In the genomic region with DNA sequence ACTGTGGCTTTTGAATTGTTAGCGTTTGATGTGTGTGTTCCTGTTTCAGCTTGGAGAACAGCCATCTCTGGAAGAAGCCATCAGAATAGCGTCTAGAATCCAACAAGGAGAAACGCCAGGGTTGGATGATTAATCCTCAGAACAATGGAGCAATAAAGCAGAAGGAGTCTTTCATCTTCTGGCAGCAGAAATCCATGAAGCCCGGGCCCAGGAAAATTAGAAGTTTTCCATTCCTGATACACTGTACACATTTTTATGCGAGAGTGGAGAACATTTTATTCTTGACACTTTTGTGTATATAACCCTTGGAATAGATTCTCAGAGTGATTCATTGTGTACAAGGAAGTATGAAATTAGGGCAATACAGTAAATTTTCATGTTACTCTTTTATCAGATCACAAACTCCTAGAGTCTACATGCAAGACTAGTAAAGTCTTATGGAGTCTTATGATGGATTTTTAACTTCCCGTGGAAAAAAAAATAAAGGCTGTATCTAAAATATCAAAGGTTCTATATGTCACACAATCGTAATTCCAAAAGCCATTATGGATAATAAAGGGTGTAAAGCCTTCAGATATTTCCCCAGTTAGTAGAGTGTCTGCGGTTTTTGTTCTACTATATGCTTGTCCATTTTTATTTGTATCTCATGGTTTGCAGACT, we compare ENCODE assay signal across 11 cellular contexts. TPM values are rescaled to one million over a fixed set of nuclear protein-coding genes. Genes with fewer than 3 reads are reported as not detected.
DNase-seq lines count a peak whose midpoint lies in the region; ATAC-seq and TF ChIP-seq lines count a peak whose summit lies in the region.
"Had no signal": no experiment of that assay in that cellular context is flagged by ENCODE, and none has a peak within 500 bp of the region (broad histone marks: within the 10 kb centered on the region; RNA-seq: fewer than 3 reads in every experiment).

No MANE protein-coding gene starts in this region.

- no peaks in the 10 kb centered on the region for H3F3A ChIP-seq in PC-3 (ENCODE audit: low read length, unreplicated experiment)

- no peaks in the 10 kb centered on the region for H3K9me3 Mint-ChIP-seq in osteocyte (ENCODE audit: unreplicated experiment)
- H3K9me3 Mint-ChIP-seq: CD8-positive, alpha-beta T cell; neural crest cell had no signal

- no peaks in the 10 kb centered on the region for H3K9me2 ChIP-seq in PC-3 (replicated peaks; ENCODE audit: low read length)

- CTCF ChIA-PET in AG04450 (lab: Charles Lee) (interaction anchor here (0.6 to 1.0 kb wide), 3 partner anchors 11 to 1191 kb away, joined by 3 to 4 read pairs (median 3); no protein-coding TSS in a partner anchor), PC-3 (lab: Charles Lee) (interaction anchor here (0.6 kb wide), 1 partner anchor 85 kb away, joined by 3 read pairs; no protein-coding TSS in a partner anchor)

- H3K4me2 ChIP-seq in PC-3 (ENCODE audit: low read length), result peak overlapping the region; percentile 61

- H3K27me3 Mint-ChIP-seq in osteocyte (ENCODE audit: unreplicated experiment), result no peaks in the 10 kb centered on the region

- H3K9me3 ChIP-seq in AG04450 (ENCODE audit: control insufficient read depth, insufficient read depth, low read length) (no peaks in the 10 kb centered on the region), PC-3 (ENCODE audit: low read length) (no peaks in the 10 kb centered on the region), esophagus squamous epithelium (no peaks in the 10 kb centered on the region)

- 14 to 26% methylated on average over 8 of the region's 8 CpGs for WGBS in esophagus squamous epithelium, 2 donors

- TF ChIP-seq CTCF in AG04450 (IDR thresholded peaks at IDR 0.05; ENCODE audit: low read depth, low read length) (no peak), PC-3 (conservative IDR thresholded peaks at IDR 0.05; ENCODE audit: low read depth, low read length) (no peak), esophagus squamous epithelium (IDR thresholded peaks at IDR 0.05) (no peak), osteocyte (IDR thresholded peaks at IDR 0.05) (no peak)

- peaks cover 2% of the 10 kb centered on the region for H3K36me3 Mint-ChIP-seq in osteocyte (ENCODE audit: unreplicated experiment)

- no peaks in the 10 kb centered on the region for H4K20me1 ChIP-seq in PC-3 (ENCODE audit: low read length)

- H3K27me3 ChIP-seq in AG04450 (ENCODE audit: control insufficient read depth, insufficient read depth, low read length) (no peaks in the 10 kb centered on the region), PC-3 (ENCODE audit: low read length) (no peaks in the 10 kb centered on the region), esophagus squamous epithelium (no peaks in the 10 kb centered on the region)

- H3K4me1 Mint-ChIP-seq in osteocyte (ENCODE audit: unreplicated experiment), result peaks cover 70% of the 10 kb centered on the region

- DNase-seq in AG04450 (ENCODE audit: low read depth, low spot score) (peak; percentile 13), PC-3 (peak; percentile 74), esophagus squamous epithelium (lab: John Stamatoyannopoulos, UW) (no peak), osteocyte (ENCODE audit: extremely low spot score, unreplicated experiment) (no peak), SK-N-DZ (ENCODE audit: low spot score) (no peak), DMS114 treated with DMSO at 0.1 percent for 48 hours (lab: John Stamatoyannopoulos, UW; ENCODE audit: unreplicated experiment) (no peak)
- DNase-seq: CD8-positive, alpha-beta T cell; RPMI8226 had no signal

- peak overlapping the region; percentile 93 for H3K27ac Mint-ChIP-seq in osteocyte (ENCODE audit: unreplicated experiment)
- H3K27ac Mint-ChIP-seq: CD8-positive, alpha-beta T cell had no signal

- H3K4me3 Mint-ChIP-seq in osteocyte (ENCODE audit: unreplicated experiment), result peak overlapping the region; percentile 61
- H3K4me3 Mint-ChIP-seq: CD8-positive, alpha-beta T cell; neural crest cell had no signal

- POLR2A ChIA-PET in AG04450 (lab: Yijun Ruan, JAX) (no interaction called here), PC-3 (lab: Charles Lee; ENCODE audit: unreplicated experiment) (no interaction called here)

- intact Hi-C loops in PC-3 (cut with micrococcal nuclease) (loop anchor here (1.0 kb wide), 2 partner anchors 39 to 86 kb away; no protein-coding TSS in a partner anchor), esophagus squamous epithelium (cut with DNase I) (no loop called here)

- peak overlapping the region; percentile 43 for H3K9ac ChIP-seq in PC-3 (ENCODE audit: low read length)

- no TSS peak for BruUV-seq in PC-3 (replicated peaks; lab: Mats Ljungman, UMichigan)

- peaks cover 6% of the 10 kb centered on the region; the same call in 1 of the 2 replicates for H3K36me3 ChIP-seq in PC-3 (ENCODE audit: low read depth, low read length)
- peaks cover 0 to 24% (median 0%) of the 10 kb centered on the region in 3 donors for H3K36me3 ChIP-seq in esophagus squamous epithelium

- H3K27ac ChIP-seq in AG04450 (ENCODE audit: low read depth, low read length) (peak overlapping the region; percentile 66), PC-3 (ENCODE audit: low read length) (peak overlapping the region; percentile 79), esophagus squamous epithelium (peak overlapping the region; percentile 54 to 88 (median 79))

- peaks cover 36% of the 10 kb centered on the region for H3K4me1 ChIP-seq in PC-3 (ENCODE audit: insufficient read depth, low read length)
- H3K4me1 ChIP-seq in esophagus squamous epithelium, result peaks cover 26 to 60% (median 30%) of the 10 kb centered on the region in 3 donors

- H2AFZ ChIP-seq in PC-3 (ENCODE audit: low read length), result peak overlapping the region; percentile 14

- ATAC-seq in PC-3 (peak; percentile 83), HG03095 (IDR thresholded peaks at IDR 0.05; ENCODE audit: unreplicated experiment) (no peak), HG03439 (IDR thresholded peaks at IDR 0.05; ENCODE audit: unreplicated experiment) (no peak)
- ATAC-seq: CD8-positive, alpha-beta T cell had no signal

- TF ChIP-seq POLR2A in esophagus squamous epithelium (IDR thresholded peaks at IDR 0.05), result no peak

- no peak overlapping the region for H3K4me3 ChIP-seq in AG04450 (ENCODE audit: low read depth, low read length)
- H3K4me3 ChIP-seq in PC-3 (ENCODE audit: low read length), result peak overlapping the region; percentile 1; the same call in 1 of the 2 replicates
- H3K4me3 ChIP-seq in esophagus squamous epithelium, result no peak overlapping the region

- no peaks in the 10 kb centered on the region for H3K79me2 ChIP-seq in PC-3 (ENCODE audit: low read length)

RNA-seq across cellular contexts. Expression of gene WEE1, which starts 45.9 kb away (rescaled TPM):
- 27.2 and 44.8 TPM in 2 replicates for polyA plus RNA-seq in AG04450 (2011; rRNA removed)
- polyA minus RNA-seq in AG04450 (2011; rRNA and poly(A)+ RNA removed), result 13.4 and 20.3 TPM in 2 replicates
- total RNA-seq in PC-3 (2014; rRNA removed) (45.1 and 46.9 TPM in 2 replicates), esophagus squamous epithelium (10 to 100 TPM; 20.1 to 38.7 (median 36.5) TPM), osteocyte (77.8 and 111 TPM in 2 replicates)
- polyA plus RNA-seq in SK-N-DZ (2014; cell fraction: cytosol; rRNA removed), result 86.8 and 89.8 TPM in 2 replicates
- polyA plus RNA-seq in SK-N-DZ (2014; cell fraction: nucleus; rRNA removed), result 122 and 157 TPM in 2 replicates

Comparison
In these comparisons a context has a peak if more than half of its experiments do, and no peak if none do; other contexts are left out.
1. DNase-seq: peak in AG04450 (single experiment) and PC-3 (single experiment); none in esophagus squamous epithelium (single experiment), osteocyte (single experiment), SK-N-DZ (single experiment) and DMS114 treated with DMSO at 0.1 percent for 48 hours (single experiment).
2. Peak in every context shown above with its lines, with median percentiles within 50 percentile points of each other: H3K27ac ChIP-seq.